In genomic region chr2:172048996-172049503, GRCh38 we compare ENCODE assay signal across 1 cellular context.
TF ChIP-seq lines count a peak whose summit lies in the region.

No MANE protein-coding gene starts in this region.

TF ChIP-seq in K562, 482 proteins besides CTCF, POLR2A, EP300 and RAD21 (continued from another document and continues in another):
- TF ChIP-seq MGA (IDR thresholded peaks at IDR 0.05) (no peak), TCF7 (IDR thresholded peaks at IDR 0.05; ENCODE audit: borderline replicate concordance) (no peak), HCFC1 (IDR thresholded peaks at IDR 0.05; ENCODE audit: low read depth, low read length) (no peak), ZBTB26 (CRISPR knock-in tag; IDR thresholded peaks at IDR 0.05) (no peak), GTF2A2 (tag; IDR thresholded peaks at IDR 0.05) (no peak), ZNF408 (CRISPR knock-in tag; IDR thresholded peaks at IDR 0.05; ENCODE audit: low read depth) (no peak), SMARCB1 (IDR thresholded peaks at IDR 0.05; ENCODE audit: insufficient read length, low read depth) (no peak), PRDM10 (IDR thresholded peaks at IDR 0.05; ENCODE audit: partially characterized antibody) (no peak), ASH1L (IDR thresholded peaks at IDR 0.05; ENCODE audit: borderline replicate concordance, low read depth, partially characterized antibody) (no peak), TEAD2 (tag; IDR thresholded peaks at IDR 0.05) (no peak), HDAC8 (tag; IDR thresholded peaks at IDR 0.05) (no peak), ZBTB5 (IDR thresholded peaks at IDR 0.05) (no peak), ZNF644 (tag; IDR thresholded peaks at IDR 0.05; ENCODE audit: low read depth) (0 out of 2 replicates have a peak, but pooled peaks have one; percentile 60), ZNF785 (CRISPR knock-in tag; IDR thresholded peaks at IDR 0.05) (no peak), YBX1 (IDR thresholded peaks at IDR 0.05) (no peak), ARID1B (IDR thresholded peaks at IDR 0.05) (0 out of 2 replicates have a peak, but pooled peaks have one; percentile 4), ZKSCAN1 (IDR thresholded peaks at IDR 0.05; ENCODE audit: low read depth, low read length) (no peak), PRPF4 (IDR thresholded peaks at IDR 0.05; ENCODE audit: insufficient read depth, low read depth, low read length, poor library complexity, severe bottlenecking) (no peak), ZNF592 (IDR thresholded peaks at IDR 0.05) (peak; percentile 55; the same call in 1 of the 2 replicates), ZFX (CRISPR knock-in tag; IDR thresholded peaks at IDR 0.05) (peak; percentile 30; the same call in 1 of the 2 replicates), U2AF1 (optimal IDR thresholded peaks at IDR 0.05; ENCODE audit: low read depth, low read length) (no peak), ELF4 (CRISPR knock-in tag; IDR thresholded peaks at IDR 0.05) (peak; percentile 26; the same call in 1 of the 2 replicates), HDGF (IDR thresholded peaks at IDR 0.05) (no peak), DMBX1 (CRISPR knock-in tag; IDR thresholded peaks at IDR 0.05; ENCODE audit: borderline replicate concordance) (peak; percentile 82), ESRRB (CRISPR knock-in tag; IDR thresholded peaks at IDR 0.05; ENCODE audit: borderline replicate concordance) (no peak), ZC3H11A (IDR thresholded peaks at IDR 0.05; ENCODE audit: low read depth, low read length) (no peak), HMG20A (CRISPR knock-in tag; conservative IDR thresholded peaks at IDR 0.05) (no peak), SMAD2 (IDR thresholded peaks at IDR 0.05; ENCODE audit: low read depth, low read length) (no peak), NCOR1 (IDR thresholded peaks at IDR 0.05) (no peak), PREB (CRISPR knock-in tag; IDR thresholded peaks at IDR 0.05) (no peak), CEBPG (CRISPR knock-in tag; IDR thresholded peaks at IDR 0.05) (no peak), CEBPG (tag; conservative IDR thresholded peaks at IDR 0.05 in 1 of 2, IDR thresholded peaks at IDR 0.05 in 1 of 2) (peak in 1 of 2 experiments; percentile 26; a peak in 1 of 4 replicates), SIX5 (IDR thresholded peaks at IDR 0.05; ENCODE audit: borderline replicate concordance in 1 of 2, insufficient read depth in 1 of 2, low read depth in 1 of 2, low read length in 2 of 2) (no peak), GABPA (tag; conservative IDR thresholded peaks at IDR 0.05; ENCODE audit: low read depth) (peak; percentile 9; the same call in 1 of the 2 replicates), TEAD4 (IDR thresholded peaks at IDR 0.05; ENCODE audit: low read length) (no peak), TEAD4 (CRISPR knock-in tag; IDR thresholded peaks at IDR 0.05; ENCODE audit: borderline replicate concordance) (no peak), EP400 (IDR thresholded peaks at IDR 0.05) (0 out of 2 replicates have a peak, but pooled peaks have one; percentile 2)
